8 cellular contexts compared by ENCODE assay signal in genomic region chr17:28576758-28577465, GRCh38.
A peak's percentile ranks its signal among the peaks of the same experiment; 100 is the strongest.
DNase-seq lines count a peak whose midpoint lies in the region; ATAC-seq and TF ChIP-seq lines count a peak whose summit lies in the region.

TSS of gene ALDOC (minus strand) at chr17:28576895. CDS start at chr17:28575532, 1,363 bp downstream.

- DNase-seq in AG10803 (ENCODE audit: low read depth) = peak; percentile 90
- DNase-seq in NCI-H82 (lab: John Stamatoyannopoulos, UW) = peak; percentile 99
- DNase-seq in activated CD8-positive, alpha-beta memory T cell treated with anti-CD3 and anti-CD28 coated beads for 1 hour (ENCODE audit: extremely low read depth in 1 of 2, low read depth in 1 of 2) = peak; percentile 94 to 98
- DNase-seq in effector CD4-positive, alpha-beta T cell = peak; percentile 97
- DNase-seq in medulla oblongata (ENCODE audit: extremely low spot score) = peak; percentile 99
- peak; percentile 93 for DNase-seq in stimulated activated CD8-positive, alpha-beta memory T cell treated with anti-CD3 and anti-CD28 coated beads, Interleukin-12 subunit alpha, Interleukin-12 subunit beta, amount 100 ng/mL, for 1 hour (ENCODE audit: low read depth)

- H3K4me3 ChIP-seq in AG10803 (ENCODE audit: low read length) = peak within 1 kb of the TSS; percentile 54

- ATAC-seq in GM19035 (IDR thresholded peaks at IDR 0.05; ENCODE audit: unreplicated experiment) (peak; percentile 77), HG03432 (IDR thresholded peaks at IDR 0.05; ENCODE audit: unreplicated experiment) (peak; percentile 85)

- no peak for TF ChIP-seq CTCF in AG10803 (conservative IDR thresholded peaks at IDR 0.05; ENCODE audit: low read length)

Comparison
In these comparisons a context has a peak if more than half of its experiments do, and no peak if none do; other contexts are left out.
1. Peak in every context shown above with its lines: DNase-seq, ATAC-seq and H3K4me3 ChIP-seq.